In genomic region chr20:4328541-4328940, GRCh38 we compare ENCODE assay signal across 1 cellular context.
TF ChIP-seq lines count a peak whose summit lies in the region.

No MANE protein-coding gene starts in this region.

TF ChIP-seq in IMR-90, 13 proteins besides CTCF, POLR2A, EP300 and RAD21 (continued from another document):
- TF ChIP-seq CHD1 (IDR thresholded peaks at IDR 0.05; ENCODE audit: low read depth, low read length) (no peak), SMC3 (IDR thresholded peaks at IDR 0.05; ENCODE audit: low read depth, low read length) (no peak), RFX5 (IDR thresholded peaks at IDR 0.05; ENCODE audit: low read depth, low read length) (no peak), BHLHE40 (IDR thresholded peaks at IDR 0.05; ENCODE audit: low read depth, low read length) (no peak), NFE2L2 (IDR thresholded peaks at IDR 0.05; ENCODE audit: low read depth, low read length) (no peak), FOS (IDR thresholded peaks at IDR 0.05; ENCODE audit: low read depth, low read length) (no peak), CEBPB (IDR thresholded peaks at IDR 0.05; ENCODE audit: low read depth, low read length) (no peak), ELK1 (IDR thresholded peaks at IDR 0.05; ENCODE audit: borderline replicate concordance, low read depth, low read length) (no peak), MAFK (IDR thresholded peaks at IDR 0.05; ENCODE audit: low read depth, low read length) (no peak), MXI1 (IDR thresholded peaks at IDR 0.05; ENCODE audit: borderline replicate concordance, low read depth, low read length) (no peak)
